In the genomic region with DNA sequence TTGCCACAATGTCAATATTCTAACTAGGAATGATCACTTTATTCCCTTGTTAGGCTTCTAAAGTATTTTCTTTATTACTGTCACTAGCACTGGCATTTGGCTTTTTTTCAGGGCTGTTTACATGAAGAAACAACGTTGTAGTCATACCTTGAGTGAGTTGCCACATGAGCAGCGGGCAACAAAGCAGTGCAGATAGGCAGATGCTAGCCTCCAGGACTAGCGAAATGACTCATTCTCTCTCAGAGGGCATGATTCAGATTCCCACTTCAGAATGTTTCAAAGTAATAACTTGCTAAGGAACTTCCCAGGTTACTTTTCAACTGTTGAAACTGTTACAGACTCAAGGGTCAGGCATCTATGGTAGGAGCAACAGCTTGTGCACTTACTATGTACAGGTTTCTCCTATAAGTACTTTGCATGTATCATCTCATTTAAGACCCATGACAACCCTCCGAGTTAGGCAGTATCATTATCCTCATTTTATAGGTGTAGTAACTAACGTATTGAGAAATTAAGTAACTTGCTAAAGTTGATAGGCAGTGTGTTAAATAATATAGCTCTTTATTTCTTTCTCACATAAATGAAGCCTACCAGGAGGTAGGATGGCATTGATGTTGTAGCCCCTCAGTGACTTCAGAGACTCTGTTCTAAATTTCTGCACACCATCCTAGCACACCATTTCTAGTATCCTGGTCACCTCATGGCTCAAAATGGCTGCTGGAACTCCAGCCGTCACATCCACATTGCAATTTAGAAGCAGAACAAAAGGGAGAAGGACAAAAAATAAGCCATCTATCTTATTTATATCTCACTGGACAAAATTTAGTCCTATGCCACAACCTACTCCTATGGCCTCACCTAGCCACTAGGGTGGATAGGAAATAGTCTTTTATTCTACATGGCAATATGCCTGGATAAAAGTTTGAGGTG, we compare ENCODE assay signal across 9 cellular contexts.
DNase-seq lines count a peak whose midpoint lies in the region; ATAC-seq and FAIRE-seq lines count a peak whose summit lies in the region.
"Had no signal": no experiment of that assay in that cellular context is flagged by ENCODE, and none has a peak within 500 bp of the region (broad histone marks: within the 10 kb centered on the region; RNA-seq: fewer than 3 reads in every experiment).

No MANE protein-coding gene starts in this region.

- H3K4me3 ChIP-seq in SJCRH30: no peak overlapping the region
- H3K4me3 ChIP-seq: SK-N-MC had no signal

- H3K27me3 Mint-ChIP-seq in activated T-helper 17 cell treated with anti-CD3 and anti-CD28 coated beads, Interleukin-2, amount 50 U/mL, for 72 hours: no peaks in the 10 kb centered on the region

- peaks cover 43% of the 10 kb centered on the region for H3K4me1 Mint-ChIP-seq in activated T-helper 17 cell treated with anti-CD3 and anti-CD28 coated beads, Interleukin-2, amount 50 U/mL, for 72 hours

- 0 out of 2 replicates have a peak, but pooled peaks cover 8% of the 10 kb centered on the region for H3K4me1 ChIP-seq in SJCRH30

- peak; percentile 35 for FAIRE-seq in GM19239 (lab: Jason Lieb, UNC)

- peak overlapping the region; percentile 96 for H3K27ac Mint-ChIP-seq in activated T-helper 17 cell treated with anti-CD3 and anti-CD28 coated beads, Interleukin-2, amount 50 U/mL, for 72 hours

- no peaks in the 10 kb centered on the region; the same call in 1 of the 2 replicates for H3K9me3 ChIP-seq in SJCRH30 (replicated peaks)

- DNase-seq in GM19239 (ENCODE audit: insufficient read length, low spot score) (no peak), NCI-H1105 (lab: John Stamatoyannopoulos, UW) (no peak), SJCRH30 (no peak), NCI-H1092 treated with DMSO at 0.1 percent for 48 hours (lab: John Stamatoyannopoulos, UW) (no peak), NCI-H2029 (lab: John Stamatoyannopoulos, UW) (no peak)
- DNase-seq in stimulated activated CD4-positive, alpha-beta T cell treated with anti-CD3 and anti-CD28 coated beads, Interleukin-2, amount 100 ng/mL, for 24 hours: peak; percentile 60 to 69

- peak; percentile 90 for ATAC-seq in HG03196 (IDR thresholded peaks at IDR 0.05; ENCODE audit: unreplicated experiment)
- ATAC-seq in activated T-helper 17 cell treated with anti-CD3 and anti-CD28 coated beads, Interleukin-2, amount 50 U/mL, for 72 hours (replicated peaks): peak; percentile 89

- H3K9me3 Mint-ChIP-seq in activated T-helper 17 cell treated with anti-CD3 and anti-CD28 coated beads, Interleukin-2, amount 50 U/mL, for 72 hours: peaks cover 4% of the 10 kb centered on the region

- H3K27ac ChIP-seq in SJCRH30: no peak overlapping the region
- H3K27ac ChIP-seq: SK-N-MC had no signal

- peak overlapping the region; percentile 79 for H3K4me3 Mint-ChIP-seq in activated T-helper 17 cell treated with anti-CD3 and anti-CD28 coated beads, Interleukin-2, amount 50 U/mL, for 72 hours

- no peaks in the 10 kb centered on the region for H3K36me3 ChIP-seq in SJCRH30

- peaks cover 11% of the 10 kb centered on the region for H3K36me3 Mint-ChIP-seq in activated T-helper 17 cell treated with anti-CD3 and anti-CD28 coated beads, Interleukin-2, amount 50 U/mL, for 72 hours (ENCODE audit: low read depth)

- H3K27me3 ChIP-seq in SJCRH30: no peaks in the 10 kb centered on the region

Comparison
In these comparisons a context has a peak if more than half of its experiments do, and no peak if none do; other contexts are left out.
1. DNase-seq: peak in stimulated activated CD4-positive, alpha-beta T cell treated with anti-CD3 and anti-CD28 coated beads, Interleukin-2, amount 100 ng/mL, for 24 hours (2 of 2); none in GM19239 (single experiment), NCI-H1105 (single experiment), SJCRH30 (0 of 2), NCI-H1092 treated with DMSO at 0.1 percent for 48 hours (single experiment) and NCI-H2029 (single experiment).